Comparison of ENCODE assay signal across 22 cellular contexts in the genomic region with DNA sequence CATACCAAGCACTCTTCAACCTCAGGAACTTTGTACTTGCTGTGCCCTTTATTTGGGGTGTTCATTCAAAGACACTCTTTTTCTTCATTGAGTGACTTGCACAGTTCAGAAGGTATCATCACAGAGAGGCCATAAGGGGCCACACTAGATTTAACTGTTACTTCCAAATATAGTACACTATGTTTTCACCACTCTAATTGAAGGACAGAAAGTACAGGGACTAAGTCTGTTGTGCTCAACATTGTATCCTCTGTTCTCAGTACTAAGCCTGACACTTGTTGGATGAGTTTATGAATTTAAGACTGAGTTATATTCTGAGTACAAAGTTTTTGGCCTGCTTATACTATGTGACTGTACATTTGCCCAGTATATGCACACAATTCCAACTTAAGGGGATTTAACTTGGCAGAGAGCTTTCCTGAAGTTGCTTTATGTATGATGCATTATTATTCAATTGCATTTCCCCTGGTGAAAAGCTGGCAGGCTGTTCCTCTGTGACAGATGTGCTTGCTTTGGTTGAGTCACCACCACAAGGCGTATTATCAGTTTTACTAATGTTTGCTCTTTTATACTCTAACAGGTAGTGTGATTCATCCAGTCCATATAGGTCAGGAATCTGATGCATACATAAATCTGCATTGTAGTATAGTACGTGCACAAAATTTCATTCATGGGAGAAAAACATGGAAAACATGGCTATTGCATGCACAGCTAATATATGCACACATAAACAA.
A peak's percentile ranks its signal among the peaks of the same experiment; 100 is the strongest.
DNase-seq lines count a peak whose midpoint lies in the region; ATAC-seq lines count a peak whose summit lies in the region.
"Had no signal": no experiment of that assay in that cellular context is flagged by ENCODE, and none has a peak within 500 bp of the region (broad histone marks: within the 10 kb centered on the region; RNA-seq: fewer than 3 reads in every experiment).

No MANE protein-coding gene starts in this region.

- no peaks in the 10 kb centered on the region for H3K36me3 Mint-ChIP-seq in naive thymus-derived CD8-positive, alpha-beta T cell
- H3K36me3 Mint-ChIP-seq: immature natural killer cell; stimulated activated memory B cell treated with anti-CD40 and anti-IgM and Interleukin-4, amounts not matched to agents 10 μg/mL and 1 μg/mL and 100 μg/mL, for 72 hours had no signal

- POLR2A ChIA-PET in naive thymus-derived CD8-positive, alpha-beta T cell (lab: Charles Lee): no interaction called here

- no peaks in the 10 kb centered on the region for H3K4me1 Mint-ChIP-seq in naive thymus-derived CD8-positive, alpha-beta T cell
- H3K4me1 Mint-ChIP-seq: activated CD4-positive, alpha-beta T cell treated with anti-CD3 and anti-CD28 coated beads, Interleukin-2, amount 10 ng/mL, durations not matched to agents 24 days and 14 days; immature natural killer cell; stimulated activated memory B cell treated with anti-CD40 and anti-IgM and Interleukin-4, amounts not matched to agents 10 μg/mL and 1 μg/mL and 100 μg/mL, for 72 hours had no signal

- H3K27me3 Mint-ChIP-seq in naive thymus-derived CD8-positive, alpha-beta T cell: no peaks in the 10 kb centered on the region
- H3K27me3 Mint-ChIP-seq: activated CD4-positive, alpha-beta T cell treated with anti-CD3 and anti-CD28 coated beads, Interleukin-2, amount 10 ng/mL, durations not matched to agents 24 days and 14 days; stimulated activated memory B cell treated with anti-CD40 and anti-IgM and Interleukin-4, amounts not matched to agents 10 μg/mL and 1 μg/mL and 100 μg/mL, for 72 hours had no signal

- DNase-seq in Caki2 (ENCODE audit: low read depth) (peak; percentile 46), HS-5 (ENCODE audit: low read depth) (peak; percentile 51), RPMI7951 (ENCODE audit: low read depth) (peak; percentile 6), glomerular visceral epithelial cell (ENCODE audit: extremely low spot score) (peak; percentile 32), cortex of kidney (lab: John Stamatoyannopoulos, UW) (no peak), NCI-H2081 treated with DMSO at 0.1 percent for 48 hours (lab: John Stamatoyannopoulos, UW) (no peak)
- no peak for DNase-seq in naive thymus-derived CD8-positive, alpha-beta T cell
- DNase-seq: activated CD4-positive, alpha-beta T cell treated with anti-CD3 and anti-CD28 coated beads, Interleukin-2, amount 10 ng/mL, durations not matched to agents 24 days and 14 days; activated CD8-positive, alpha-beta memory T cell treated with anti-CD3 and anti-CD28 coated beads, Interleukin-2, amount 50 U/mL, for 48 hours; anterior cingulate cortex; BE2C; DMS79; erythroblast; glutamatergic neuron; immature natural killer cell; Karpas-422; mesendoderm; NCI-H1417 treated with DMSO at 0.1 percent for 48 hours; nephron progenitor cell; tibial artery had no signal

- no peak for ATAC-seq in naive thymus-derived CD8-positive, alpha-beta T cell
- no peak for ATAC-seq in GM21447 (IDR thresholded peaks at IDR 0.05; ENCODE audit: unreplicated experiment)
- ATAC-seq: stimulated activated memory B cell treated with anti-CD40 and anti-IgM and Interleukin-4, amounts not matched to agents 10 μg/mL and 1 μg/mL and 100 μg/mL, for 72 hours had no signal

- no peak overlapping the region for H3K4me3 Mint-ChIP-seq in naive thymus-derived CD8-positive, alpha-beta T cell
- H3K4me3 Mint-ChIP-seq: activated CD4-positive, alpha-beta T cell treated with anti-CD3 and anti-CD28 coated beads, Interleukin-2, amount 10 ng/mL, durations not matched to agents 24 days and 14 days; immature natural killer cell; nephron progenitor cell; stimulated activated memory B cell treated with anti-CD40 and anti-IgM and Interleukin-4, amounts not matched to agents 10 μg/mL and 1 μg/mL and 100 μg/mL, for 72 hours had no signal

- peaks cover 0 to 8% (median 0%) of the 10 kb centered on the region in 9 donors for H3K9me3 Mint-ChIP-seq in naive thymus-derived CD8-positive, alpha-beta T cell
- H3K9me3 Mint-ChIP-seq: activated CD4-positive, alpha-beta T cell treated with anti-CD3 and anti-CD28 coated beads, Interleukin-2, amount 10 ng/mL, durations not matched to agents 24 days and 14 days; nephron progenitor cell; stimulated activated memory B cell treated with anti-CD40 and anti-IgM and Interleukin-4, amounts not matched to agents 10 μg/mL and 1 μg/mL and 100 μg/mL, for 72 hours had no signal

- no peak overlapping the region for H3K27ac Mint-ChIP-seq in naive thymus-derived CD8-positive, alpha-beta T cell
- H3K27ac Mint-ChIP-seq: activated CD4-positive, alpha-beta T cell treated with anti-CD3 and anti-CD28 coated beads, Interleukin-2, amount 10 ng/mL, durations not matched to agents 24 days and 14 days; immature natural killer cell; nephron progenitor cell; stimulated activated memory B cell treated with anti-CD40 and anti-IgM and Interleukin-4, amounts not matched to agents 10 μg/mL and 1 μg/mL and 100 μg/mL, for 72 hours had no signal

- in situ Hi-C loops in Caki2 (cut with HindIII; ENCODE audit: low pct_unique_long_range_greater_than_20kb, low sequenced_read_pairs): no loop called here

Comparison
In these comparisons a context has a peak if more than half of its experiments do, and no peak if none do; other contexts are left out.
1. DNase-seq: peak in Caki2 (single experiment), HS-5 (single experiment), RPMI7951 (single experiment) and glomerular visceral epithelial cell (single experiment); none in naive thymus-derived CD8-positive, alpha-beta T cell (0 of 10), cortex of kidney (single experiment) and NCI-H2081 treated with DMSO at 0.1 percent for 48 hours (single experiment).